ENCODE assay signal across 24 cellular contexts in genomic region chr1:221247050-221247449, GRCh38.
"Had no signal": no experiment of that assay in that cellular context is flagged by ENCODE, and none has a peak within 500 bp of the region (broad histone marks: within the 10 kb centered on the region; RNA-seq: fewer than 3 reads in every experiment).

No MANE protein-coding gene starts in this region.

- H3K36me3 Mint-ChIP-seq: mesothelial cell of epicardium had no signal

- H3K4me1 ChIP-seq: gastrocnemius medialis, left lung, lower lobe of right lung had no signal

- ATAC-seq: gastrocnemius medialis, heart right ventricle, left cardiac atrium, left lung, left ventricle myocardium superior, lower lobe of right lung, mucosa of descending colon had no signal

- H3K9me3 Mint-ChIP-seq: mesothelial cell of epicardium had no signal

- H3K27ac Mint-ChIP-seq: mesothelial cell of epicardium had no signal

- H3K4me3 ChIP-seq: coronary artery, dorsolateral prefrontal cortex, esophagus muscularis mucosa, gastrocnemius medialis, heart right ventricle, left lung, lower lobe of right lung, mucosa of descending colon had no signal

- H3K36me3 ChIP-seq: esophagus muscularis mucosa, gastrocnemius medialis, heart right ventricle, left lung, lower lobe of right lung had no signal

- H3K27me3 ChIP-seq: esophagus muscularis mucosa, gastrocnemius medialis, heart right ventricle, left lung had no signal

- DNase-seq: dermis blood vessel endothelial cell; dorsolateral prefrontal cortex; effector CD4-positive, alpha-beta T cell; effector memory CD4-positive, alpha-beta T cell; foreskin fibroblast; foreskin melanocyte; gastrocnemius medialis; glutamatergic neuron; head of caudate nucleus; heart right ventricle; hippocampal formation; left cardiac atrium; left lung; left ventricle myocardium superior; lower lobe of right lung; mesenchymal stem cell; mucosa of descending colon had no signal

- FAIRE-seq: colon, endothelial cell of umbilical vein, islet of Langerhans, keratinocyte had no signal

- H3K4me3 Mint-ChIP-seq: mesothelial cell of epicardium had no signal

- H3K27ac ChIP-seq: coronary artery, dorsolateral prefrontal cortex, esophagus muscularis mucosa, gastrocnemius medialis, heart right ventricle, left lung, lower lobe of right lung had no signal

- H3K9me3 ChIP-seq: esophagus muscularis mucosa, gastrocnemius medialis, heart right ventricle, left lung, lower lobe of right lung, mucosa of descending colon had no signal
